In genomic region chr10:125683063-125683462, GRCh38 we compare ENCODE assay signal across 26 cellular contexts. TPM values are rescaled to one million over a fixed set of nuclear protein-coding genes. Genes with fewer than 3 reads are reported as not detected.
DNase-seq lines count a peak whose midpoint lies in the region; ATAC-seq, FAIRE-seq and TF ChIP-seq lines count a peak whose summit lies in the region.
"Had no signal": no experiment of that assay in that cellular context is flagged by ENCODE, and none has a peak within 500 bp of the region (broad histone marks: within the 10 kb centered on the region; RNA-seq: fewer than 3 reads in every experiment).

Gene TEX36, minus strand, starts transcription at chr10:125683163. Its CDS starts 174 bp downstream, at chr10:125682989.

- peak within 1 kb of the TSS; percentile 45 for H3K27ac Mint-ChIP-seq in CD8-positive, alpha-beta T cell
- no peak within 1 kb of the TSS for H3K27ac Mint-ChIP-seq in activated CD4-positive, alpha-beta memory T cell treated with anti-CD3 and anti-CD28 coated beads for 36 hours
- H3K27ac Mint-ChIP-seq: CD14-positive monocyte; CD4-positive, alpha-beta T cell; H9; HFFc6 had no signal

- no peak for TF ChIP-seq EP300 in H1 (IDR thresholded peaks at IDR 0.05; ENCODE audit: borderline replicate concordance in 1 of 2, low read depth in 2 of 2, low read length in 2 of 2)

- no peak within 1 kb of the TSS for H3K18ac ChIP-seq in H1 (ENCODE audit: extremely low read depth, low read length)

- no peak within 1 kb of the TSS for H2AFZ ChIP-seq in H1 (ENCODE audit: low read length)
- H2AFZ ChIP-seq: GM23248 had no signal

- no peak within 1 kb of the TSS for H3K23ac ChIP-seq in H1 (ENCODE audit: insufficient read length)

- no peaks in the 10 kb centered on the region for H3K79me1 ChIP-seq in H1 (ENCODE audit: low read depth, low read length)

- no peak for ATAC-seq in CD8-positive, alpha-beta T cell
- no peak for ATAC-seq in HG03442 (IDR thresholded peaks at IDR 0.05; ENCODE audit: unreplicated experiment)
- ATAC-seq: HCT116 had no signal

- H3K4ac ChIP-seq in H1 (replicated peaks; ENCODE audit: insufficient read length, low read depth, low read length) = no peak within 1 kb of the TSS

- peaks cover 2% of the 10 kb centered on the region for H3K9me3 Mint-ChIP-seq in CD8-positive, alpha-beta T cell
- H3K9me3 Mint-ChIP-seq in activated CD4-positive, alpha-beta memory T cell treated with anti-CD3 and anti-CD28 coated beads for 36 hours = peaks cover 5% of the 10 kb centered on the region
- H3K9me3 Mint-ChIP-seq: H9 had no signal

- H4K20me1 ChIP-seq in BLaER1 = no peaks in the 10 kb centered on the region
- no peaks in the 10 kb centered on the region for H4K20me1 ChIP-seq in H1 (replicated peaks in 1 of 2; ENCODE audit: control insufficient read depth in 1 of 2, insufficient read depth in 2 of 2, low read length in 2 of 2)

- no peak within 1 kb of the TSS for H3K14ac ChIP-seq in H1 (ENCODE audit: insufficient read length)

- H3K23me2 ChIP-seq in H1 (ENCODE audit: low read depth, low read length) = no peaks in the 10 kb centered on the region

- H4K5ac ChIP-seq in H1 (ENCODE audit: insufficient read length, low read depth, low read length) = no peak within 1 kb of the TSS

- H4K91ac ChIP-seq in H1 (replicated peaks; ENCODE audit: insufficient read length, low read length) = no peak within 1 kb of the TSS

- H3K27me3 ChIP-seq in BLaER1 (no peaks in the 10 kb centered on the region), H1 (replicated peaks in 1 of 4; ENCODE audit: control insufficient read depth in 3 of 4, extremely low read depth in 1 of 4, insufficient read depth in 3 of 4, low read length in 3 of 4) (no peaks in the 10 kb centered on the region), testis (no peaks in the 10 kb centered on the region)
- peaks cover 5% of the 10 kb centered on the region for H3K27me3 ChIP-seq in CD8-positive, alpha-beta T cell (ENCODE audit: insufficient read depth, low read length)
- H3K27me3 ChIP-seq: BE2C had no signal

- H2BK5ac ChIP-seq in H1 (ENCODE audit: low read depth, low read length) = no peak within 1 kb of the TSS

- no peak within 1 kb of the TSS for H3K4me3 Mint-ChIP-seq in CD8-positive, alpha-beta T cell
- H3K4me3 Mint-ChIP-seq in activated CD4-positive, alpha-beta memory T cell treated with anti-CD3 and anti-CD28 coated beads for 36 hours = no peak within 1 kb of the TSS
- H3K4me3 Mint-ChIP-seq: CD14-positive monocyte; CD4-positive, alpha-beta T cell; H9; HFFc6 had no signal

- H2AK5ac ChIP-seq in H1 (ENCODE audit: low read depth, low read length) = no peak within 1 kb of the TSS

- 0 out of 2 replicates have a peak within 1 kb of the TSS, but pooled peaks have one; percentile 3 for H3K27ac ChIP-seq in BLaER1
- H3K27ac ChIP-seq in CD8-positive, alpha-beta T cell (ENCODE audit: low read depth, low read length) = no peak within 1 kb of the TSS
- H3K27ac ChIP-seq in H1 (ENCODE audit: low read depth, low read length) = no peak within 1 kb of the TSS
- H3K27ac ChIP-seq in testis = no peak within 1 kb of the TSS
- H3K27ac ChIP-seq: 22Rv1, GM23248 had no signal

- H2BK12ac ChIP-seq in H1 (ENCODE audit: low read depth, low read length) = no peak within 1 kb of the TSS

- H3K4me1 ChIP-seq in BLaER1 (peaks cover 21% of the 10 kb centered on the region), H1 (replicated peaks in 1 of 4; ENCODE audit: control insufficient read depth in 3 of 4, insufficient read depth in 4 of 4, low read length in 3 of 4) (no peaks in the 10 kb centered on the region), testis (no peaks in the 10 kb centered on the region)
- H3K4me1 ChIP-seq in CD8-positive, alpha-beta T cell (ENCODE audit: insufficient read depth, low read length) = no peaks in the 10 kb centered on the region
- H3K4me1 ChIP-seq: BE2C had no signal

- H3K36me3 Mint-ChIP-seq in CD8-positive, alpha-beta T cell = no peaks in the 10 kb centered on the region
- no peaks in the 10 kb centered on the region for H3K36me3 Mint-ChIP-seq in activated CD4-positive, alpha-beta memory T cell treated with anti-CD3 and anti-CD28 coated beads for 36 hours
- H3K36me3 Mint-ChIP-seq: CD14-positive monocyte had no signal

- CTCF ChIA-PET in CD8-positive, alpha-beta T cell (lab: Charles Lee) = no interaction called here
- CTCF ChIA-PET in H1 (lab: Charles Lee; ENCODE audit: partially characterized antibody) = no interaction called here
- CTCF ChIA-PET in activated CD4-positive, alpha-beta memory T cell treated with anti-CD3 and anti-CD28 coated beads for 36 hours (lab: Charles Lee) = no interaction called here

- FAIRE-seq in H1 (lab: Jason Lieb, UNC) = no peak
- FAIRE-seq: A204.1, G401.6, GM12892, GM19239 had no signal

- H3K9ac ChIP-seq in BLaER1 = no peak within 1 kb of the TSS
- no peak within 1 kb of the TSS for H3K9ac ChIP-seq in H1 (replicated peaks in 1 of 4; ENCODE audit: extremely low read depth in 1 of 4, low read depth in 3 of 4, low read length in 3 of 4)
- H3K9ac ChIP-seq: GM23248 had no signal

- POLR2A ChIA-PET in CD8-positive, alpha-beta T cell (lab: Charles Lee) = no interaction called here
- POLR2A ChIA-PET in H1 (lab: Charles Lee; ENCODE audit: partially characterized antibody) = interaction anchor here (0.6 to 0.7 kb wide), 3 partner anchors 36 to 584 kb away, joined by 3 to 4 read pairs (median 3); partner anchors contain the start of gene EDRF1
- POLR2A ChIA-PET in activated CD4-positive, alpha-beta memory T cell treated with anti-CD3 and anti-CD28 coated beads for 36 hours (lab: Charles Lee) = no interaction called here

- no peaks in the 10 kb centered on the region for H3K36me3 ChIP-seq in BLaER1
- H3K36me3 ChIP-seq in CD8-positive, alpha-beta T cell (ENCODE audit: insufficient read depth, low read length) = no peaks in the 10 kb centered on the region
- H3K36me3 ChIP-seq in H1 (ENCODE audit: control insufficient read depth in 2 of 4, insufficient read depth in 4 of 4, low read length in 3 of 4) = no peaks in the 10 kb centered on the region
- no peaks in the 10 kb centered on the region for H3K36me3 ChIP-seq in testis (ENCODE audit: low read depth, missing control alignments)
- H3K36me3 ChIP-seq: BE2C had no signal

- H2BK15ac ChIP-seq in H1 (ENCODE audit: low read length) = no peak within 1 kb of the TSS

- H3K27me3 Mint-ChIP-seq in CD8-positive, alpha-beta T cell (ENCODE audit: low read depth) = peaks cover 18% of the 10 kb centered on the region
- peaks cover 8% of the 10 kb centered on the region for H3K27me3 Mint-ChIP-seq in activated CD4-positive, alpha-beta memory T cell treated with anti-CD3 and anti-CD28 coated beads for 36 hours

- no peak for TF ChIP-seq CTCF in CD8-positive, alpha-beta T cell (IDR thresholded peaks at IDR 0.05)
- TF ChIP-seq CTCF in H1 (IDR thresholded peaks at IDR 0.05; ENCODE audit: control extremely low read depth in 1 of 3, insufficient read depth in 1 of 3, low read depth in 1 of 3, low read length in 3 of 3) (no peak), testis (IDR thresholded peaks at IDR 0.05) (no peak), GM13977 (IDR thresholded peaks at IDR 0.05; ENCODE audit: extremely low read depth, insufficient read depth, missing control alignments) (no peak)

- H3K56ac ChIP-seq in H1 (replicated peaks; ENCODE audit: insufficient read length, low read depth, low read length) = peak within 1 kb of the TSS; percentile 4

- no peaks in the 10 kb centered on the region for H3K4me1 Mint-ChIP-seq in CD8-positive, alpha-beta T cell (ENCODE audit: low read depth)
- H3K4me1 Mint-ChIP-seq in activated CD4-positive, alpha-beta memory T cell treated with anti-CD3 and anti-CD28 coated beads for 36 hours (ENCODE audit: low read depth) = no peaks in the 10 kb centered on the region
- H3K4me1 Mint-ChIP-seq: H9 had no signal

- no peak within 1 kb of the TSS for H2BK20ac ChIP-seq in H1 (ENCODE audit: low read length)

- H2BK120ac ChIP-seq in H1 (replicated peaks; ENCODE audit: low read depth, low read length) = no peak within 1 kb of the TSS

- DNase-seq in CD8-positive, alpha-beta T cell = no peak
- DNase-seq in H1 (ENCODE audit: low read depth in 1 of 2, low spot score in 2 of 2) = no peak
- DNase-seq in testis = no peak
- DNase-seq in GM13977 (ENCODE audit: low spot score) = no peak
- no peak for DNase-seq in activated CD4-positive, alpha-beta memory T cell treated with anti-CD3 and anti-CD28 coated beads for 36 hours
- DNase-seq: ACHN; AML-193; BE2C; Calu3; CD4-positive, alpha-beta T cell; COR-L47; DMS53; DND-41; GM23248; H9; HFFc6 had no signal

- H3K4me3 ChIP-seq in BLaER1 = no peak within 1 kb of the TSS
- H3K4me3 ChIP-seq in CD8-positive, alpha-beta T cell (ENCODE audit: low read depth, low read length) = no peak within 1 kb of the TSS
- no peak within 1 kb of the TSS for H3K4me3 ChIP-seq in H1 (ENCODE audit: extremely low read depth in 1 of 4, insufficient read depth in 2 of 4, low read depth in 3 of 4, low read length in 4 of 4)
- no peak within 1 kb of the TSS for H3K4me3 ChIP-seq in testis
- H3K4me3 ChIP-seq: GM23248 had no signal

- peaks cover 10% of the 10 kb centered on the region for H3K9me3 ChIP-seq in BLaER1
- H3K9me3 ChIP-seq in CD8-positive, alpha-beta T cell (ENCODE audit: low read length) = no peaks in the 10 kb centered on the region
- no peaks in the 10 kb centered on the region for H3K9me3 ChIP-seq in H1 (ENCODE audit: insufficient read depth in 2 of 2, low read depth in 1 of 2, low read length in 1 of 2)
- H3K9me3 ChIP-seq in testis = no peaks in the 10 kb centered on the region
- H3K9me3 ChIP-seq: BE2C had no signal

- TF ChIP-seq RAD21 in H1 (IDR thresholded peaks at IDR 0.05 in 1 of 2, conservative IDR thresholded peaks at IDR 0.05 in 1 of 2; ENCODE audit: low read depth in 2 of 2, low read length in 2 of 2) = no peak

- H3K79me2 ChIP-seq in H1 (ENCODE audit: control insufficient read depth in 1 of 2, insufficient read depth in 2 of 2, low read length in 2 of 2) = no peaks in the 10 kb centered on the region

- no peak within 1 kb of the TSS for H4K8ac ChIP-seq in H1 (ENCODE audit: extremely low read depth, insufficient read depth, low read length)

- no peak for TF ChIP-seq POLR2A in H1 (IDR thresholded peaks at IDR 0.05; ENCODE audit: control extremely low read depth in 1 of 2, low read depth in 2 of 2, low read length in 2 of 2)
- no peak for TF ChIP-seq POLR2A in testis (IDR thresholded peaks at IDR 0.05)

- 86% methylated on average over 3 of the region's 3 CpGs; no CpG with 5 or more reads in 1 of the 2 experiments for WGBS in H1 (ENCODE audit: extremely low coverage in 1 of 2, insufficient coverage in 1 of 2, insufficient read length in 1 of 2, insufficient replicate concordance in 2 of 2, low coverage in 1 of 2, low lambda C conversion rate in 2 of 2, missing lambda C conversion rate in 1 of 2), 2 experiments
- WGBS in testis, 2 donors = 77 to 86% methylated on average over 3 of the region's 3 CpGs

- in situ Hi-C loops in GM13977 (cut with MboI; ENCODE audit: low pct_unique_long_range_greater_than_20kb, low sequenced_read_pairs, unreplicated experiment) = no loop called here

- intact Hi-C loops in CD8-positive, alpha-beta T cell (cut with DNase I, micrococcal nuclease) = no loop called here
- intact Hi-C loops in testis (cut with DNase I; ENCODE audit: low total_unique reads) = no loop called here
- intact Hi-C loops in activated CD4-positive, alpha-beta memory T cell treated with anti-CD3 and anti-CD28 coated beads for 36 hours (cut with micrococcal nuclease) = no loop called here

- H3K4me2 ChIP-seq in BLaER1 = peak within 1 kb of the TSS; percentile 52; the same call in 1 of the 2 replicates
- no peak within 1 kb of the TSS for H3K4me2 ChIP-seq in H1 (ENCODE audit: insufficient read depth in 1 of 2, low read depth in 2 of 2, low read length in 2 of 2)

RNA-seq across cellular contexts. Expression of gene TEX36, which starts in this region (rescaled TPM):
- total RNA-seq in CD8-positive, alpha-beta T cell = not detected
- not detected in 2 replicates for total RNA-seq in H1 (2021; fragmentation: NEBNext Ultra II Directional; extraction: Animal tissue kit (Norgen Biotek cat#: 25700))
- not detected in 2 replicates for polyA plus RNA-seq in H1 (2011; rRNA removed)
- polyA plus RNA-seq in H1 (2011; cell fraction: cytosol; rRNA removed) = not detected
- polyA plus RNA-seq in H1 (2011; cell fraction: nucleus; rRNA removed) = not detected
- not detected in 4 replicates for polyA plus RNA-seq in H1 (2012, experiment 1 of 2)
- polyA plus RNA-seq in H1 (2012, experiment 2 of 2) = not detected
- polyA plus RNA-seq in H1 (2013, experiment 1 of 2) = not detected
- not detected for polyA plus RNA-seq in H1 (2013, experiment 2 of 2)
- not detected in 2 replicates for polyA minus RNA-seq in H1 (2011; rRNA and poly(A)+ RNA removed)
- not detected for polyA minus RNA-seq in H1 (2011; cell fraction: cytosol; rRNA and poly(A)+ RNA removed)
- not detected for polyA minus RNA-seq in H1 (2011; cell fraction: nucleus; rRNA and poly(A)+ RNA removed)
- total RNA-seq in testis = 10 to 100 TPM; 14.9 to 24.6 TPM
- polyA plus RNA-seq in testis (ENCODE audit: insufficient read depth, low read depth, low replicate concordance) = 41.5 TPM
- total RNA-seq in activated CD4-positive, alpha-beta memory T cell treated with anti-CD3 and anti-CD28 coated beads for 36 hours = not detected
- total RNA-seq: Calu3; CD4-positive, alpha-beta T cell; H4; H9; HFFc6 had no signal
- polyA plus RNA-seq: CD14-positive monocyte had no signal

Comparison
In these comparisons a context has a peak if more than half of its experiments do, and no peak if none do; other contexts are left out.
1. RNA of gene TEX36 (total RNA-seq): 14.9 to 24.6 TPM in testis; not detected in CD8-positive, alpha-beta T cell, not detected in H1 and not detected in activated CD4-positive, alpha-beta memory T cell treated with anti-CD3 and anti-CD28 coated beads for 36 hours; every median in the first group is over 10 times any median in the second.
2. RNA of gene TEX36 (polyA plus RNA-seq): 41.5 TPM in testis (single experiment); not detected in H1; every median in the first group is over 10 times any median in the second.